18 cellular contexts compared by ENCODE assay signal in the genomic region with DNA sequence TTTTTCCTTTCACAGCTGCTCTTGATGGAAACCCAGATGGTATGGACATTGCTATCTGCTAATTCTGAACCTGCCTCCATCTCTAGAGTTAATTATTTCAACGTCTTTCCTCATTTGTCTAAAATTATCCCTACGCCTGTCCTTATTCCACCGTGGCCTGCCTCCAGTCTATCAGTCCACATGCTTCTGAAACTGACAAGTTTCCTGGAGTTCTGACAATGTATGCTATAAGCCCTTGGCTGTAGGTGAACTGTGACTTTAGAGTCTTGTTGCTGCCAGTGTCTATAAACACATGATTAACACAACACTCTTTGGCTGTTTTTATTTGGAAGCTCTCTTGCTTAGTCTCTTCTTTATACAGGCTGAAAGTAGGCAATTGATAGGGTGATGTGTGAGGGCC.
DNase-seq lines count a peak whose midpoint lies in the region; ATAC-seq, FAIRE-seq and TF ChIP-seq lines count a peak whose summit lies in the region.
"Had no signal": no experiment of that assay in that cellular context is flagged by ENCODE, and none has a peak within 500 bp of the region (broad histone marks: within the 10 kb centered on the region; RNA-seq: fewer than 3 reads in every experiment).

No MANE protein-coding gene starts in this region.

- H3K27ac Mint-ChIP-seq in naive thymus-derived CD4-positive, alpha-beta T cell, result no peak overlapping the region
- H3K27ac Mint-ChIP-seq: CD4-positive, alpha-beta memory T cell had no signal

- WGBS in heart left ventricle, 4 donors, result 22 to 32% (median 29%) methylated on average over 3 of the region's 3 CpGs
- WGBS in right cardiac atrium, result 41% methylated on average over 3 of the region's 3 CpGs
- WGBS in H1 (ENCODE audit: extremely low coverage in 1 of 2, insufficient coverage in 1 of 2, insufficient read length in 1 of 2, insufficient replicate concordance in 2 of 2, low coverage in 1 of 2, low lambda C conversion rate in 2 of 2, missing lambda C conversion rate in 1 of 2), 2 experiments, result 95% methylated on average over 3 of the region's 3 CpGs; no CpG with 5 or more reads in 1 of the 2 experiments

- no peak overlapping the region for H3K4ac ChIP-seq in H1 (replicated peaks; ENCODE audit: insufficient read length, low read depth, low read length)

- H2AFZ ChIP-seq in H1 (ENCODE audit: low read length), result 0 out of 2 replicates have a peak overlapping the region, but pooled peaks have one; percentile 46

- TF ChIP-seq POLR2A in heart left ventricle (IDR thresholded peaks at IDR 0.05) (no peak), H1 (IDR thresholded peaks at IDR 0.05; ENCODE audit: control extremely low read depth in 1 of 2, low read depth in 2 of 2, low read length in 2 of 2) (no peak)

- TF ChIP-seq CTCF in heart left ventricle (IDR thresholded peaks at IDR 0.05) (no peak), H1 (IDR thresholded peaks at IDR 0.05; ENCODE audit: control extremely low read depth in 1 of 3, insufficient read depth in 1 of 3, low read depth in 1 of 3, low read length in 3 of 3) (no peak)

- H3K36me3 ChIP-seq in heart left ventricle (no peaks in the 10 kb centered on the region), H1 (ENCODE audit: control insufficient read depth in 2 of 4, insufficient read depth in 4 of 4, low read length in 3 of 4) (no peaks in the 10 kb centered on the region)
- H3K36me3 ChIP-seq in naive thymus-derived CD4-positive, alpha-beta T cell (ENCODE audit: control insufficient read depth in 2 of 3, insufficient read depth in 3 of 3, low read length in 3 of 3), result no peaks in the 10 kb centered on the region

- H3K4me1 Mint-ChIP-seq in naive thymus-derived CD4-positive, alpha-beta T cell, result no peaks in the 10 kb centered on the region
- H3K4me1 Mint-ChIP-seq: CD4-positive, alpha-beta memory T cell had no signal

- TF ChIP-seq EP300 in H1 (IDR thresholded peaks at IDR 0.05; ENCODE audit: borderline replicate concordance in 1 of 2, low read depth in 2 of 2, low read length in 2 of 2), result no peak

- H3K27me3 ChIP-seq in heart left ventricle, result no peaks in the 10 kb centered on the region
- no peaks in the 10 kb centered on the region for H3K27me3 ChIP-seq in right cardiac atrium (ENCODE audit: control insufficient read depth, insufficient read depth)
- H3K27me3 ChIP-seq in H1 (replicated peaks in 1 of 4; ENCODE audit: control insufficient read depth in 3 of 4, extremely low read depth in 1 of 4, insufficient read depth in 3 of 4, low read length in 3 of 4), result no peaks in the 10 kb centered on the region
- no peaks in the 10 kb centered on the region for H3K27me3 ChIP-seq in naive thymus-derived CD4-positive, alpha-beta T cell (ENCODE audit: control insufficient read depth in 2 of 2, insufficient read depth in 2 of 2, low read length in 2 of 2)

- no peaks in the 10 kb centered on the region for H3K79me2 ChIP-seq in H1 (ENCODE audit: control insufficient read depth in 1 of 2, insufficient read depth in 2 of 2, low read length in 2 of 2)

- no peak overlapping the region for H3K4me3 Mint-ChIP-seq in naive thymus-derived CD4-positive, alpha-beta T cell
- H3K4me3 Mint-ChIP-seq: CD4-positive, alpha-beta memory T cell had no signal

- H2BK20ac ChIP-seq in H1 (ENCODE audit: low read length), result no peak overlapping the region

- TF ChIP-seq RAD21 in H1 (IDR thresholded peaks at IDR 0.05 in 1 of 2, conservative IDR thresholded peaks at IDR 0.05 in 1 of 2; ENCODE audit: low read depth in 2 of 2, low read length in 2 of 2), result no peak

- H4K91ac ChIP-seq in H1 (replicated peaks; ENCODE audit: insufficient read length, low read length), result no peak overlapping the region

- no peaks in the 10 kb centered on the region for H3K36me3 Mint-ChIP-seq in naive thymus-derived CD4-positive, alpha-beta T cell
- H3K36me3 Mint-ChIP-seq: CD4-positive, alpha-beta memory T cell had no signal

- H2BK120ac ChIP-seq in H1 (replicated peaks; ENCODE audit: low read depth, low read length), result no peak overlapping the region

- FAIRE-seq in H1 (lab: Jason Lieb, UNC) (no peak), urothelium cell line (lab: Jason Lieb, UNC) (no peak)
- FAIRE-seq: GM12891, GM18507 had no signal

- ATAC-seq in heart left ventricle (peak; percentile 78 to 97 (median 90)), right cardiac atrium (no peak), left ventricle myocardium superior (peak; percentile 99)
- no peak for ATAC-seq in naive thymus-derived CD4-positive, alpha-beta T cell

- no peaks in the 10 kb centered on the region for H4K20me1 ChIP-seq in H1 (replicated peaks in 1 of 2; ENCODE audit: control insufficient read depth in 1 of 2, insufficient read depth in 2 of 2, low read length in 2 of 2)

- no peak overlapping the region for H4K5ac ChIP-seq in H1 (ENCODE audit: insufficient read length, low read depth, low read length)

- no peak overlapping the region for H2BK15ac ChIP-seq in H1 (ENCODE audit: low read length)

- H2BK12ac ChIP-seq in H1 (ENCODE audit: low read depth, low read length), result no peak overlapping the region

- H3K4me2 ChIP-seq in H1 (ENCODE audit: insufficient read depth in 1 of 2, low read depth in 2 of 2, low read length in 2 of 2), result no peak overlapping the region

- H2BK5ac ChIP-seq in H1 (ENCODE audit: low read depth, low read length), result no peak overlapping the region

- H3K27ac ChIP-seq in heart left ventricle (peak overlapping the region in 4 of 12 donors; percentile 6 to 22 (median 8)), right cardiac atrium (ENCODE audit: low read length) (no peak overlapping the region), H1 (ENCODE audit: low read depth, low read length) (no peak overlapping the region)
- H3K27ac ChIP-seq in naive thymus-derived CD4-positive, alpha-beta T cell (ENCODE audit: low read depth, low read length), result no peak overlapping the region

- no peaks in the 10 kb centered on the region for H3K27me3 Mint-ChIP-seq in naive thymus-derived CD4-positive, alpha-beta T cell
- H3K27me3 Mint-ChIP-seq: CD4-positive, alpha-beta memory T cell had no signal

- no peaks in the 10 kb centered on the region for H3K23me2 ChIP-seq in H1 (ENCODE audit: low read depth, low read length)

- intact Hi-C loops in heart left ventricle (cut with DNase I) (no loop called here), right cardiac atrium (cut with DNase I) (no loop called here), left ventricle myocardium superior (cut with micrococcal nuclease) (no loop called here)
- intact Hi-C loops in naive thymus-derived CD4-positive, alpha-beta T cell (cut with micrococcal nuclease), result no loop called here

- no peaks in the 10 kb centered on the region for H3K79me1 ChIP-seq in H1 (ENCODE audit: low read depth, low read length)

- CTCF ChIA-PET in H1 (lab: Charles Lee; ENCODE audit: partially characterized antibody), result no interaction called here
- CTCF ChIA-PET in naive thymus-derived CD4-positive, alpha-beta T cell (lab: Charles Lee), result no interaction called here

- H4K8ac ChIP-seq in H1 (ENCODE audit: extremely low read depth, insufficient read depth, low read length), result no peak overlapping the region

- no peak overlapping the region for H3K18ac ChIP-seq in H1 (ENCODE audit: extremely low read depth, low read length)

- H3K9me3 ChIP-seq in heart left ventricle (peaks cover 0 to 11% (median 0%) of the 10 kb centered on the region in 12 donors), right cardiac atrium (ENCODE audit: control insufficient read depth, low read length) (no peaks in the 10 kb centered on the region), H1 (ENCODE audit: insufficient read depth in 2 of 2, low read depth in 1 of 2, low read length in 1 of 2) (no peaks in the 10 kb centered on the region)
- no peaks in the 10 kb centered on the region for H3K9me3 ChIP-seq in naive thymus-derived CD4-positive, alpha-beta T cell (ENCODE audit: control insufficient read depth in 2 of 3, low read length in 3 of 3)

- POLR2A ChIA-PET in H1 (lab: Charles Lee; ENCODE audit: partially characterized antibody), result no interaction called here
- POLR2A ChIA-PET in naive thymus-derived CD4-positive, alpha-beta T cell (lab: Charles Lee), result no interaction called here

- H2AK5ac ChIP-seq in H1 (ENCODE audit: low read depth, low read length), result no peak overlapping the region

- H3K4me3 ChIP-seq in heart left ventricle, result no peak overlapping the region
- H3K4me3 ChIP-seq in right cardiac atrium (ENCODE audit: low read length), result no peak overlapping the region
- no peak overlapping the region for H3K4me3 ChIP-seq in H1 (ENCODE audit: extremely low read depth in 1 of 4, insufficient read depth in 2 of 4, low read depth in 3 of 4, low read length in 4 of 4)
- H3K4me3 ChIP-seq in naive thymus-derived CD4-positive, alpha-beta T cell (ENCODE audit: low read length), result no peak overlapping the region

- peak in 2 of 5 donors; percentile 10 to 28 for DNase-seq in heart left ventricle
- DNase-seq in right cardiac atrium, result no peak
- no peak for DNase-seq in H1 (ENCODE audit: low read depth in 1 of 2, low spot score in 2 of 2)
- peak; percentile 26 for DNase-seq in left ventricle myocardium superior
- no peak for DNase-seq in naive thymus-derived CD4-positive, alpha-beta T cell
- no peak for DNase-seq in urothelium cell line (ENCODE audit: low spot score)
- DNase-seq: C1 segment of cervical spinal cord; Calu3; CD4-positive, alpha-beta memory T cell; COR-L47; DMS53; DMS79 treated with DMSO at 0.1 percent for 48 hours; GF-D8; GOT3; H7; HCEC 1CT had no signal

- H3K9me3 Mint-ChIP-seq in naive thymus-derived CD4-positive, alpha-beta T cell, result peaks cover 3 to 23% (median 8%) of the 10 kb centered on the region in 11 donors

- H3K9ac ChIP-seq in H1 (replicated peaks in 1 of 4; ENCODE audit: extremely low read depth in 1 of 4, low read depth in 3 of 4, low read length in 3 of 4), result no peak overlapping the region

- no peak overlapping the region for H3K56ac ChIP-seq in H1 (replicated peaks; ENCODE audit: insufficient read length, low read depth, low read length)

- H3K4me1 ChIP-seq in heart left ventricle (no peaks in the 10 kb centered on the region), right cardiac atrium (ENCODE audit: control insufficient read depth, insufficient read depth, low read length) (no peaks in the 10 kb centered on the region), H1 (replicated peaks in 1 of 4; ENCODE audit: control insufficient read depth in 3 of 4, insufficient read depth in 4 of 4, low read length in 3 of 4) (no peaks in the 10 kb centered on the region)
- H3K4me1 ChIP-seq in naive thymus-derived CD4-positive, alpha-beta T cell (ENCODE audit: control insufficient read depth in 2 of 2, insufficient read depth in 2 of 2, low read length in 2 of 2), result no peaks in the 10 kb centered on the region

- no peak overlapping the region for H3K23ac ChIP-seq in H1 (ENCODE audit: insufficient read length)

- H3K14ac ChIP-seq in H1 (ENCODE audit: insufficient read length), result no peak overlapping the region

TF ChIP-seq in H1, 55 proteins besides CTCF, POLR2A, EP300 and RAD21 (continues in another document):
- TF ChIP-seq TBP (IDR thresholded peaks at IDR 0.05; ENCODE audit: low read depth, low read length) (no peak), SIN3A (conservative IDR thresholded peaks at IDR 0.05 in 1 of 2, IDR thresholded peaks at IDR 0.05 in 1 of 2; ENCODE audit: low read depth in 1 of 2, low read length in 2 of 2) (no peak), CEBPB (IDR thresholded peaks at IDR 0.05; ENCODE audit: low read depth, low read length) (no peak), SP4 (IDR thresholded peaks at IDR 0.05; ENCODE audit: low read length) (no peak), TAF1 (IDR thresholded peaks at IDR 0.05; ENCODE audit: low read depth, low read length) (no peak)

Comparison
In these comparisons a context has a peak if more than half of its experiments do, and no peak if none do; other contexts are left out.
1. ATAC-seq: peak in heart left ventricle (4 of 4) and left ventricle myocardium superior (single experiment); none in right cardiac atrium (0 of 2) and naive thymus-derived CD4-positive, alpha-beta T cell (single experiment).